In genomic region chr11:119324124-119324665, GRCh38 we compare ENCODE assay signal across 13 cellular contexts. TPM values are rescaled to one million over a fixed set of nuclear protein-coding genes. Genes with fewer than 3 reads are reported as not detected.
A peak's percentile ranks its signal among the peaks of the same experiment; 100 is the strongest.
DNase-seq lines count a peak whose midpoint lies in the region; ATAC-seq and TF ChIP-seq lines count a peak whose summit lies in the region.
"Had no signal": no experiment of that assay in that cellular context is flagged by ENCODE, and none has a peak within 500 bp of the region (broad histone marks: within the 10 kb centered on the region; RNA-seq: fewer than 3 reads in every experiment).

No MANE protein-coding gene starts in this region.

- no peak for TF ChIP-seq CTCF in DOHH2 (IDR thresholded peaks at IDR 0.05; ENCODE audit: low read depth, low read length, poor library complexity, severe bottlenecking)
- no peak for TF ChIP-seq CTCF in WTC11 (IDR thresholded peaks at IDR 0.05)
- no peak for TF ChIP-seq CTCF in nephron progenitor cell (IDR thresholded peaks at IDR 0.05)
- no peak for TF ChIP-seq CTCF in esophagus squamous epithelium (IDR thresholded peaks at IDR 0.05)

- ATAC-seq in WTC11: no peak
- no peak for ATAC-seq in GM19467 (IDR thresholded peaks at IDR 0.05; ENCODE audit: unreplicated experiment)
- no peak for ATAC-seq in GM19351 (IDR thresholded peaks at IDR 0.05; ENCODE audit: unreplicated experiment)

- WGBS in esophagus squamous epithelium, 2 donors: 68 to 70% methylated on average over 5 of the region's 5 CpGs

- peak; percentile 1 for DNase-seq in WTC11 (ENCODE audit: low spot score)
- DNase-seq in nephron progenitor cell: no peak
- DNase-seq in esophagus squamous epithelium (lab: John Stamatoyannopoulos, UW): no peak
- no peak for DNase-seq in superior temporal gyrus (ENCODE audit: extremely low spot score)

- H3K27ac Mint-ChIP-seq in WTC11: no peak overlapping the region
- peak overlapping the region; percentile 62 for H3K27ac Mint-ChIP-seq in nephron progenitor cell
- H3K27ac Mint-ChIP-seq: B cell; CD8-positive, alpha-beta T cell had no signal

- H3K36me3 Mint-ChIP-seq in WTC11 (no peaks in the 10 kb centered on the region), nephron progenitor cell (ENCODE audit: low read depth) (no peaks in the 10 kb centered on the region)
- H3K36me3 Mint-ChIP-seq: CD8-positive, alpha-beta T cell had no signal

- H3K4me1 ChIP-seq in BLaER1 treated with 17β-estradiol and CSF1 and Interleukin-3, amounts not matched to agents 10 nM and 100 nM: peaks cover 34 to 63% (median 57%) of the 10 kb centered on the region in 10 experiments
- H3K4me1 ChIP-seq in DOHH2 (ENCODE audit: control insufficient read depth, low read length) (peaks cover 49% of the 10 kb centered on the region), esophagus squamous epithelium (peaks cover 12 to 35% (median 26%) of the 10 kb centered on the region in 3 donors)

- no peaks in the 10 kb centered on the region for H3K9me2 ChIP-seq in DOHH2 (replicated peaks; ENCODE audit: control insufficient read depth, low read length)

- H3K9me3 Mint-ChIP-seq in WTC11 (no peaks in the 10 kb centered on the region), nephron progenitor cell (no peaks in the 10 kb centered on the region)
- H3K9me3 Mint-ChIP-seq: CD8-positive, alpha-beta T cell had no signal

- H3K36me3 ChIP-seq in BLaER1 treated with 17β-estradiol and CSF1 and Interleukin-3, amounts not matched to agents 10 nM and 100 nM: no peaks in the 10 kb centered on the region
- no peaks in the 10 kb centered on the region for H3K36me3 ChIP-seq in DOHH2 (ENCODE audit: control insufficient read depth, low read length)
- H3K36me3 ChIP-seq in esophagus squamous epithelium: no peaks in the 10 kb centered on the region

- peaks cover 6% of the 10 kb centered on the region for H3F3A ChIP-seq in DOHH2 (ENCODE audit: control insufficient read depth, insufficient read depth)

- H4K20me1 ChIP-seq in BLaER1 treated with 17β-estradiol and CSF1 and Interleukin-3, amounts not matched to agents 10 nM and 100 nM: no peaks in the 10 kb centered on the region
- H4K20me1 ChIP-seq in DOHH2 (ENCODE audit: control insufficient read depth, insufficient read depth, low read depth, low read length): no peaks in the 10 kb centered on the region

- H3K4me3 Mint-ChIP-seq in WTC11 (no peak overlapping the region), nephron progenitor cell (no peak overlapping the region)
- H3K4me3 Mint-ChIP-seq: CD8-positive, alpha-beta T cell had no signal

- peak overlapping the region in 10 of 11 experiments; percentile 16 to 100 (median 98); a peak in 18 of 22 replicates for H3K4me2 ChIP-seq in BLaER1 treated with 17β-estradiol and CSF1 and Interleukin-3, amounts not matched to agents 10 nM and 100 nM
- H3K4me2 ChIP-seq in DOHH2 (ENCODE audit: low read length): peak overlapping the region; percentile 41
- H3K4me2 ChIP-seq: PC-9 had no signal

- peak overlapping the region in 1 of 10 experiments; percentile 6; a peak in 1 of 20 replicates for H3K4me3 ChIP-seq in BLaER1 treated with 17β-estradiol and CSF1 and Interleukin-3, amounts not matched to agents 10 nM and 100 nM
- no peak overlapping the region for H3K4me3 ChIP-seq in DOHH2 (ENCODE audit: low read length)
- no peak overlapping the region for H3K4me3 ChIP-seq in esophagus squamous epithelium
- H3K4me3 ChIP-seq: PC-9, SK-N-MC had no signal

- peak overlapping the region in 4 of 11 experiments; percentile 39 to 64 (median 46); a peak in 8 of 22 replicates for H3K27ac ChIP-seq in BLaER1 treated with 17β-estradiol and CSF1 and Interleukin-3, amounts not matched to agents 10 nM and 100 nM
- no peak overlapping the region for H3K27ac ChIP-seq in DOHH2 (ENCODE audit: low read depth, low read length)
- no peak overlapping the region for H3K27ac ChIP-seq in esophagus squamous epithelium
- H3K27ac ChIP-seq: PC-9, SK-N-MC had no signal

- no peaks in the 10 kb centered on the region for H3K79me2 ChIP-seq in DOHH2 (ENCODE audit: control insufficient read depth, low read length)

- H3K4me1 Mint-ChIP-seq in WTC11 (peaks cover 26% of the 10 kb centered on the region), nephron progenitor cell (peaks cover 43% of the 10 kb centered on the region)

- POLR2A ChIA-PET in WTC11 (lab: Charles Lee): interaction anchor here (1.6 kb wide), 1 partner anchor 14 kb away, joined by 9 read pairs; no protein-coding TSS in a partner anchor

- CTCF ChIA-PET in WTC11 (lab: Charles Lee): interaction anchor here (0.6 to 13.7 kb wide), 27 partner anchors 8 to 405 kb away, joined by 3 to 387 read pairs (median 3); partner anchors contain the start of genes ABCG4, C1QTNF5, CBL and HINFP

- no peaks in the 10 kb centered on the region for H3K27me3 ChIP-seq in BLaER1 treated with 17β-estradiol and CSF1 and Interleukin-3, amounts not matched to agents 10 nM and 100 nM
- H3K27me3 ChIP-seq in DOHH2 (ENCODE audit: control insufficient read depth, low read length): no peaks in the 10 kb centered on the region
- H3K27me3 ChIP-seq in esophagus squamous epithelium: peaks cover 0 to 3% (median 0%) of the 10 kb centered on the region in 4 donors

- peak overlapping the region in 5 of 11 experiments; percentile 13 to 62 (median 42); a peak in 8 of 22 replicates for H3K9ac ChIP-seq in BLaER1 treated with 17β-estradiol and CSF1 and Interleukin-3, amounts not matched to agents 10 nM and 100 nM

- H3K9me3 ChIP-seq in BLaER1 treated with 17β-estradiol and CSF1 and Interleukin-3, amounts not matched to agents 10 nM and 100 nM (replicated peaks in 1 of 11): no peaks in the 10 kb centered on the region
- H3K9me3 ChIP-seq in DOHH2 (ENCODE audit: control insufficient read depth, insufficient read depth, low read length) (no peaks in the 10 kb centered on the region), esophagus squamous epithelium (no peaks in the 10 kb centered on the region)

- intact Hi-C loops in esophagus squamous epithelium (cut with DNase I): loop anchor here (5.0 kb wide), 1 partner anchor 117 kb away; the partner anchor contains the start of gene CBL

- H3K27me3 Mint-ChIP-seq in WTC11 (ENCODE audit: low read depth) (no peaks in the 10 kb centered on the region), nephron progenitor cell (ENCODE audit: low read depth, poor library complexity) (peaks cover 16% of the 10 kb centered on the region)

- TF ChIP-seq POLR2A in esophagus squamous epithelium (IDR thresholded peaks at IDR 0.05): no peak

TF ChIP-seq in WTC11, 78 proteins besides CTCF, POLR2A, EP300 and RAD21 (continues in another document):
- no peak for TF ChIP-seq SOX15 (CRISPR knock-in tag; IDR thresholded peaks at IDR 0.05)
- TF ChIP-seq, protein P1, sequence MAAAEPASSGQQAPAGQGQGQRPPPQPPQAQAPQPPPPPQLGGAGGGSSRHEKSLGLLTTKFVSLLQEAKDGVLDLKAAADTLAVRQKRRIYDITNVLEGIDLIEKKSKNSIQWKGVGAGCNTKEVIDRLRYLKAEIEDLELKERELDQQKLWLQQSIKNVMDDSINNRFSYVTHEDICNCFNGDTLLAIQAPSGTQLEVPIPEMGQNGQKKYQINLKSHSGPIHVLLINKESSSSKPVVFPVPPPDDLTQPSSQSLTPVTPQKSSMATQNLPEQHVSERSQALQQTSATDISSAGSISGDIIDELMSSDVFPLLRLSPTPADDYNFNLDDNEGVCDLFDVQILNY (CRISPR knock-in tag; IDR thresholded peaks at IDR 0.05): no peak
- no peak for TF ChIP-seq CREB1 (CRISPR knock-in tag; IDR thresholded peaks at IDR 0.05)
- no peak for TF ChIP-seq TCF7 (CRISPR knock-in tag; IDR thresholded peaks at IDR 0.05; ENCODE audit: low read depth)
- TF ChIP-seq ZNF232 (CRISPR knock-in tag; IDR thresholded peaks at IDR 0.05): no peak
- TF ChIP-seq, protein P2, sequence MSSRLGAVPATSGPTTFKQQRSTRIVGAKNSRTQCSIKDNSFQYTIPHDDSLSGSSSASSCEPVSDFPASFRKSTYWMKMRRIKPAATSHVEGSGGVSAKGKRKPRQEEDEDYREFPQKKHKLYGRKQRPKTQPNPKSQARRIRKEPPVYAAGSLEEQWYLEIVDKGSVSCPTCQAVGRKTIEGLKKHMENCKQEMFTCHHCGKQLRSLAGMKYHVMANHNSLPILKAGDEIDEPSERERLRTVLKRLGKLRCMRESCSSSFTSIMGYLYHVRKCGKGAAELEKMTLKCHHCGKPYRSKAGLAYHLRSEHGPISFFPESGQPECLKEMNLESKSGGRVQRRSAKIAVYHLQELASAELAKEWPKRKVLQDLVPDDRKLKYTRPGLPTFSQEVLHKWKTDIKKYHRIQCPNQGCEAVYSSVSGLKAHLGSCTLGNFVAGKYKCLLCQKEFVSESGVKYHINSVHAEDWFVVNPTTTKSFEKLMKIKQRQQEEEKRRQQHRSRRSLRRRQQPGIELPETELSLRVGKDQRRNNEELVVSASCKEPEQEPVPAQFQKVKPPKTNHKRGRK (CRISPR knock-in tag; IDR thresholded peaks at IDR 0.05; ENCODE audit: borderline replicate concordance): no peak
- TF ChIP-seq TP53 (CRISPR knock-in tag; IDR thresholded peaks at IDR 0.05): no peak
- no peak for TF ChIP-seq SMAD3 (CRISPR knock-in tag; IDR thresholded peaks at IDR 0.05; ENCODE audit: borderline replicate concordance)
- TF ChIP-seq RORB (CRISPR knock-in tag; IDR thresholded peaks at IDR 0.05): no peak
- no peak for TF ChIP-seq ZNF219 (CRISPR knock-in tag; IDR thresholded peaks at IDR 0.05; ENCODE audit: borderline replicate concordance)
- no peak for TF ChIP-seq E2F4 (CRISPR knock-in tag; IDR thresholded peaks at IDR 0.05; ENCODE audit: borderline replicate concordance, low read depth)

RNA-seq across cellular contexts. Expression of gene MCAM, which starts 7.3 kb away (rescaled TPM):
- total RNA-seq in WTC11 (2021): 20.7 to 26.4 TPM (median 22.1 TPM) in 3 replicates
- 100 to 1,000 TPM in 2 of 4 donors, 10 to 100 TPM in 2; 20.8 to 169 (median 80.9) TPM for total RNA-seq in esophagus squamous epithelium

RNA-seq across cellular contexts. Expression of gene RNF26, which starts 10.1 kb away (rescaled TPM):
- total RNA-seq in WTC11 (2021) (90.0 to 91.1 TPM (median 90.6 TPM) in 3 replicates), esophagus squamous epithelium (10 to 100 TPM; 10.5 to 17.9 (median 12.2) TPM)

RNA-seq across cellular contexts. Expression of gene C1QTNF5, which starts 16.5 kb away (rescaled TPM):
- total RNA-seq in WTC11 (2021): 2.0 to 3.0 TPM (median 2.2 TPM) in 3 replicates
- 10 to 100 TPM in 2 of 4 donors, 1 to 10 TPM in 2; 5.3 to 18.8 (median 10.3) TPM for total RNA-seq in esophagus squamous epithelium
- total RNA-seq: B cell; CD8-positive, alpha-beta T cell; PC-9 had no signal

RNA-seq across cellular contexts. Expression of gene MFRP, which starts 22.3 kb away (rescaled TPM):
- total RNA-seq in WTC11 (2021) (not detected in 3 replicates), esophagus squamous epithelium (not detected)
- total RNA-seq: B cell; CD8-positive, alpha-beta T cell; Daoy; PC-9 had no signal

RNA-seq across cellular contexts. Expression of gene USP2, which starts 57.3 kb away (rescaled TPM):
- total RNA-seq in WTC11 (2021) (7.3 to 8.2 TPM (median 8.0 TPM) in 3 replicates), esophagus squamous epithelium (1 to 10 TPM; 1.9 to 9.6 (median 4.8) TPM)
- total RNA-seq: B cell had no signal
